In genomic region chr9:126915281-126915816, GRCh38 we compare ENCODE assay signal across 8 cellular contexts. TPM values are rescaled to one million over a fixed set of nuclear protein-coding genes. Genes with fewer than 3 reads are reported as not detected.
DNase-seq lines count a peak whose midpoint lies in the region; ATAC-seq, FAIRE-seq and TF ChIP-seq lines count a peak whose summit lies in the region.

No MANE protein-coding gene starts in this region.

- H3K79me2 ChIP-seq in KMS-11 (ENCODE audit: insufficient read depth, low read depth) (no peaks in the 10 kb centered on the region), neural progenitor cell (ENCODE audit: low read depth) (no peaks in the 10 kb centered on the region)

- ATAC-seq in HG03378 (IDR thresholded peaks at IDR 0.05; ENCODE audit: unreplicated experiment): no peak
- ATAC-seq in omental fat pad (ENCODE audit: low FRiP score): no peak

- no peaks in the 10 kb centered on the region for H3K36me3 Mint-ChIP-seq in activated CD4-positive, alpha-beta memory T cell treated with anti-CD3 and anti-CD28 coated beads for 36 hours
- no peaks in the 10 kb centered on the region for H3K36me3 Mint-ChIP-seq in neural progenitor cell

- no peaks in the 10 kb centered on the region for H3K27me3 Mint-ChIP-seq in activated CD4-positive, alpha-beta memory T cell treated with anti-CD3 and anti-CD28 coated beads for 36 hours
- H3K27me3 Mint-ChIP-seq in neural progenitor cell (ENCODE audit: insufficient read depth, low read depth): peaks cover 26% of the 10 kb centered on the region

- H3K9ac ChIP-seq in KMS-11 (no peak overlapping the region), neural progenitor cell (no peak overlapping the region)

- H3K9me3 ChIP-seq in esophagus muscularis mucosa (no peaks in the 10 kb centered on the region), neural progenitor cell (ENCODE audit: low read depth) (no peaks in the 10 kb centered on the region)

- CTCF ChIA-PET in activated CD4-positive, alpha-beta memory T cell treated with anti-CD3 and anti-CD28 coated beads for 36 hours (lab: Charles Lee): interaction anchor here (1.0 kb wide), 1 partner anchor 15 kb away, joined by 3 read pairs; no protein-coding TSS in a partner anchor

- H3K4me2 ChIP-seq in KMS-11: peak overlapping the region; percentile 57; the same call in 1 of the 2 replicates
- peak overlapping the region; percentile 80 for H3K4me2 ChIP-seq in neural progenitor cell

- peaks cover 6% of the 10 kb centered on the region for H3K4me1 Mint-ChIP-seq in activated CD4-positive, alpha-beta memory T cell treated with anti-CD3 and anti-CD28 coated beads for 36 hours (ENCODE audit: low read depth)
- peaks cover 14% of the 10 kb centered on the region for H3K4me1 Mint-ChIP-seq in neural progenitor cell

- TF ChIP-seq CTCF in KMS-11 (conservative IDR thresholded peaks at IDR 0.05; ENCODE audit: low read depth, low read length) (no peak), esophagus muscularis mucosa (IDR thresholded peaks at IDR 0.05) (no peak), neural progenitor cell (IDR thresholded peaks at IDR 0.05) (no peak), omental fat pad (IDR thresholded peaks at IDR 0.05) (no peak)

- DNase-seq in GM12891 (ENCODE audit: insufficient read length, low spot score) (peak; percentile 37), esophagus muscularis mucosa (ENCODE audit: extremely low spot score) (no peak), neural progenitor cell (ENCODE audit: low spot score) (peak; percentile 76), omental fat pad (ENCODE audit: low spot score) (no peak), UCSD-AML1 (lab: John Stamatoyannopoulos, UW; ENCODE audit: unreplicated experiment) (no peak)
- peak; percentile 53 for DNase-seq in activated CD4-positive, alpha-beta memory T cell treated with anti-CD3 and anti-CD28 coated beads for 36 hours

- FAIRE-seq in GM12891 (lab: Jason Lieb, UNC): peak; percentile 23

- H3K4me1 ChIP-seq in KMS-11 (ENCODE audit: low read depth, poor library complexity, severe bottlenecking) (peaks cover 8% of the 10 kb centered on the region), esophagus muscularis mucosa (peaks cover 10 to 16% (median 13%) of the 10 kb centered on the region in 4 donors), neural progenitor cell (peaks cover 15% of the 10 kb centered on the region)

- H3K27me3 ChIP-seq in KMS-11 (ENCODE audit: insufficient read depth, low read depth) (no peaks in the 10 kb centered on the region; the same call in 1 of the 2 replicates), esophagus muscularis mucosa (no peaks in the 10 kb centered on the region), neural progenitor cell (peaks cover 44% of the 10 kb centered on the region)

- H3F3A ChIP-seq in neural progenitor cell (ENCODE audit: low read depth): peaks cover 22% of the 10 kb centered on the region

- H3K4me3 ChIP-seq in KMS-11 (IDR thresholded peaks at IDR 0.05; ENCODE audit: insufficient read depth, low read depth, low read length) (no peak overlapping the region), esophagus muscularis mucosa (peak overlapping the region; percentile 67 to 92 (median 76)), neural progenitor cell (peak overlapping the region; percentile 60)

- H2AFZ ChIP-seq in KMS-11 (ENCODE audit: low read depth) (no peak overlapping the region), neural progenitor cell (replicated peaks) (no peak overlapping the region)

- H3K27ac ChIP-seq in KMS-11 (no peak overlapping the region), esophagus muscularis mucosa (replicated peaks in 1 of 4) (peak overlapping the region in 1 of 4 donors; percentile 84), neural progenitor cell (no peak overlapping the region)

- POLR2A ChIA-PET in activated CD4-positive, alpha-beta memory T cell treated with anti-CD3 and anti-CD28 coated beads for 36 hours (lab: Charles Lee): no interaction called here

- no peak overlapping the region for H3K27ac Mint-ChIP-seq in activated CD4-positive, alpha-beta memory T cell treated with anti-CD3 and anti-CD28 coated beads for 36 hours
- no peak overlapping the region for H3K27ac Mint-ChIP-seq in neural progenitor cell

- intact Hi-C loops in activated CD4-positive, alpha-beta memory T cell treated with anti-CD3 and anti-CD28 coated beads for 36 hours (cut with micrococcal nuclease): no loop called here
- intact Hi-C loops in esophagus muscularis mucosa (cut with DNase I): loop anchor here (5.0 kb wide), 1 partner anchor 53 kb away; the partner anchor contains the start of gene ZBTB34

- H3K9me3 Mint-ChIP-seq in activated CD4-positive, alpha-beta memory T cell treated with anti-CD3 and anti-CD28 coated beads for 36 hours: no peaks in the 10 kb centered on the region
- H3K9me3 Mint-ChIP-seq in neural progenitor cell: no peaks in the 10 kb centered on the region

- 31% methylated on average over 8 of the region's 43 CpGs for WGBS in esophagus muscularis mucosa

- no peak for TF ChIP-seq EP300 in esophagus muscularis mucosa (IDR thresholded peaks at IDR 0.05)

- TF ChIP-seq POLR2A in GM12891 (IDR thresholded peaks at IDR 0.05; ENCODE audit: low read depth, low read length) (no peak), esophagus muscularis mucosa (IDR thresholded peaks at IDR 0.05; ENCODE audit: low read depth) (no peak)

- H4K20me1 ChIP-seq in KMS-11 (ENCODE audit: insufficient read depth) (no peaks in the 10 kb centered on the region), neural progenitor cell (ENCODE audit: low read depth) (peaks cover 31% of the 10 kb centered on the region)

- peak overlapping the region; percentile 59 for H3K4me3 Mint-ChIP-seq in activated CD4-positive, alpha-beta memory T cell treated with anti-CD3 and anti-CD28 coated beads for 36 hours
- H3K4me3 Mint-ChIP-seq in neural progenitor cell: peak overlapping the region; percentile 85

- no peaks in the 10 kb centered on the region for H3K36me3 ChIP-seq in KMS-11 (ENCODE audit: insufficient read depth)
- no peaks in the 10 kb centered on the region for H3K36me3 ChIP-seq in esophagus muscularis mucosa
- no peaks in the 10 kb centered on the region for H3K36me3 ChIP-seq in neural progenitor cell

TF ChIP-seq in GM12891, 5 proteins besides CTCF, POLR2A, EP300 and RAD21:
- TF ChIP-seq POLR2AphosphoS5 (IDR thresholded peaks at IDR 0.05; ENCODE audit: low read depth, low read length): no peak
- TF ChIP-seq POU2F2 (IDR thresholded peaks at IDR 0.05; ENCODE audit: low read depth, low read length): no peak
- no peak for TF ChIP-seq PAX5 (IDR thresholded peaks at IDR 0.05; ENCODE audit: insufficient read depth, low read length, severe bottlenecking)
- no peak for TF ChIP-seq SPI1 (IDR thresholded peaks at IDR 0.05; ENCODE audit: low read depth, low read length)
- TF ChIP-seq TAF1 (IDR thresholded peaks at IDR 0.05; ENCODE audit: low read depth, low read length): no peak

RNA-seq across cellular contexts. Expression of gene RALGPS1, which starts 0.8 kb away (rescaled TPM):
- 1.6 TPM for polyA plus RNA-seq in GM12891 (2012; ENCODE audit: low read depth, missing spikeins)
- 1 to 10 TPM; 2.1 to 3.1 TPM for total RNA-seq in activated CD4-positive, alpha-beta memory T cell treated with anti-CD3 and anti-CD28 coated beads for 36 hours
- total RNA-seq in esophagus muscularis mucosa: 10 to 100 TPM in 2 of 4 donors, 1 to 10 TPM in 2; 4.6 to 11.9 (median 10.0) TPM
- total RNA-seq in neural progenitor cell (ENCODE audit: low replicate concordance): 21.3 and 30.7 TPM in 2 replicates
- 10 to 100 TPM in 1 of 4 donors, 1 to 10 TPM in 3; 4.0 to 15.3 (median 4.8) TPM for total RNA-seq in omental fat pad

RNA-seq across cellular contexts. Expression of gene ZBTB34, which starts 54.9 kb away (rescaled TPM):
- polyA plus RNA-seq in GM12891 (2012; ENCODE audit: low read depth, missing spikeins): 1.3 TPM
- total RNA-seq in activated CD4-positive, alpha-beta memory T cell treated with anti-CD3 and anti-CD28 coated beads for 36 hours: 1 to 10 TPM; 4.0 to 4.5 TPM
- total RNA-seq in esophagus muscularis mucosa (10 to 100 TPM; 10.4 to 16.8 (median 12.6) TPM), neural progenitor cell (ENCODE audit: low replicate concordance) (17.4 and 21.9 TPM in 2 replicates), omental fat pad (10 to 100 TPM in 3 of 4 donors, 1 to 10 TPM in 1; 8.0 to 16.4 (median 13.4) TPM)

Comparison
In these comparisons a context has a peak if more than half of its experiments do, and no peak if none do; other contexts are left out.
1. DNase-seq: peak in GM12891 (single experiment), activated CD4-positive, alpha-beta memory T cell treated with anti-CD3 and anti-CD28 coated beads for 36 hours (single experiment) and neural progenitor cell (single experiment); none in esophagus muscularis mucosa (single experiment), omental fat pad (single experiment) and UCSD-AML1 (single experiment).